ENCODE assay signal across 1 cellular context in genomic region chr22:23216331-23217170, GRCh38.
TF ChIP-seq lines count a peak whose summit lies in the region.

No MANE protein-coding gene starts in this region.

TF ChIP-seq in HepG2, 621 proteins besides CTCF, POLR2A, EP300 and RAD21 (continued from another document and continues in another):
- TF ChIP-seq MNT (IDR thresholded peaks at IDR 0.05): 0 out of 2 replicates have a peak, but pooled peaks have one; percentile 40
- peak; percentile 62; the same call in 1 of the 3 replicates for TF ChIP-seq MXI1 (IDR thresholded peaks at IDR 0.05; ENCODE audit: borderline replicate concordance, low read depth, low read length)
- peak; percentile 64; the same call in 1 of the 2 replicates for TF ChIP-seq ZBTB25 (CRISPR knock-in tag; IDR thresholded peaks at IDR 0.05)
- TF ChIP-seq ZNF562 (CRISPR knock-in tag; IDR thresholded peaks at IDR 0.05; ENCODE audit: borderline replicate concordance): no peak
- TF ChIP-seq, protein P1, sequence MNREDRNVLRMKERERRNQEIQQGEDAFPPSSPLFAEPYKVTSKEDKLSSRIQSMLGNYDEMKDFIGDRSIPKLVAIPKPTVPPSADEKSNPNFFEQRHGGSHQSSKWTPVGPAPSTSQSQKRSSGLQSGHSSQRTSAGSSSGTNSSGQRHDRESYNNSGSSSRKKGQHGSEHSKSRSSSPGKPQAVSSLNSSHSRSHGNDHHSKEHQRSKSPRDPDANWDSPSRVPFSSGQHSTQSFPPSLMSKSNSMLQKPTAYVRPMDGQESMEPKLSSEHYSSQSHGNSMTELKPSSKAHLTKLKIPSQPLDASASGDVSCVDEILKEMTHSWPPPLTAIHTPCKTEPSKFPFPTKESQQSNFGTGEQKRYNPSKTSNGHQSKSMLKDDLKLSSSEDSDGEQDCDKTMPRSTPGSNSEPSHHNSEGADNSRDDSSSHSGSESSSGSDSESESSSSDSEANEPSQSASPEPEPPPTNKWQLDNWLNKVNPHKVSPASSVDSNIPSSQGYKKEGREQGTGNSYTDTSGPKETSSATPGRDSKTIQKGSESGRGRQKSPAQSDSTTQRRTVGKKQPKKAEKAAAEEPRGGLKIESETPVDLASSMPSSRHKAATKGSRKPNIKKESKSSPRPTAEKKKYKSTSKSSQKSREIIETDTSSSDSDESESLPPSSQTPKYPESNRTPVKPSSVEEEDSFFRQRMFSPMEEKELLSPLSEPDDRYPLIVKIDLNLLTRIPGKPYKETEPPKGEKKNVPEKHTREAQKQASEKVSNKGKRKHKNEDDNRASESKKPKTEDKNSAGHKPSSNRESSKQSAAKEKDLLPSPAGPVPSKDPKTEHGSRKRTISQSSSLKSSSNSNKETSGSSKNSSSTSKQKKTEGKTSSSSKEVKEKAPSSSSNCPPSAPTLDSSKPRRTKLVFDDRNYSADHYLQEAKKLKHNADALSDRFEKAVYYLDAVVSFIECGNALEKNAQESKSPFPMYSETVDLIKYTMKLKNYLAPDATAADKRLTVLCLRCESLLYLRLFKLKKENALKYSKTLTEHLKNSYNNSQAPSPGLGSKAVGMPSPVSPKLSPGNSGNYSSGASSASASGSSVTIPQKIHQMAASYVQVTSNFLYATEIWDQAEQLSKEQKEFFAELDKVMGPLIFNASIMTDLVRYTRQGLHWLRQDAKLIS (CRISPR knock-in tag; IDR thresholded peaks at IDR 0.05): no peak
- no peak for TF ChIP-seq ZNF235 (CRISPR knock-in tag; IDR thresholded peaks at IDR 0.05; ENCODE audit: borderline replicate concordance)
- TF ChIP-seq ZNF773 (CRISPR knock-in tag; IDR thresholded peaks at IDR 0.05; ENCODE audit: borderline replicate concordance): no peak
- TF ChIP-seq, protein P2, sequence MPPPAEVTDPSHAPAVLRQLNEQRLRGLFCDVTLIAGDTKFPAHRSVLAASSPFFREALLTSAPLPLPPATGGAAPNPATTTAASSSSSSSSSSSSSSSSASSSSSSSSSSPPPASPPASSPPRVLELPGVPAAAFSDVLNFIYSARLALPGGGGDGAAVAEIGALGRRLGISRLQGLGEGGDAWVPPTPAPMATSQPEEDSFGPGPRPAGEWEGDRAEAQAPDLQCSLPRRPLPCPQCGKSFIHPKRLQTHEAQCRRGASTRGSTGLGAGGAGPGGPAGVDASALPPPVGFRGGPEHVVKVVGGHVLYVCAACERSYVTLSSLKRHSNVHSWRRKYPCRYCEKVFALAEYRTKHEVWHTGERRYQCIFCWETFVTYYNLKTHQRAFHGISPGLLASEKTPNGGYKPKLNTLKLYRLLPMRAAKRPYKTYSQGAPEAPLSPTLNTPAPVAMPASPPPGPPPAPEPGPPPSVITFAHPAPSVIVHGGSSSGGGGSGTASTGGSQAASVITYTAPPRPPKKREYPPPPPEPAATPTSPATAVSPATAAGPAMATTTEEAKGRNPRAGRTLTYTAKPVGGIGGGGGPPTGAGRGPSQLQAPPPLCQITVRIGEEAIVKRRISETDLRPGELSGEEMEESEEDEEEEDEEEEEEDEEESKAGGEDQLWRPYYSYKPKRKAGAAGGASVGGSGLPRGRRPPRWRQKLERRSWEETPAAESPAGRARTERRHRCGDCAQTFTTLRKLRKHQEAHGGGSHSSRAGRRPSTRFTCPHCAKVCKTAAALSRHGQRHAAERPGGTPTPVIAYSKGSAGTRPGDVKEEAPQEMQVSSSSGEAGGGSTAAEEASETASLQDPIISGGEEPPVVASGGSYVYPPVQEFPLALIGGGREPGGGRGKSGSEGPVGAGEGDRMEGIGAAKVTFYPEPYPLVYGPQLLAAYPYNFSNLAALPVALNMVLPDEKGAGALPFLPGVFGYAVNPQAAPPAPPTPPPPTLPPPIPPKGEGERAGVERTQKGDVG (CRISPR knock-in tag; IDR thresholded peaks at IDR 0.05; ENCODE audit: borderline replicate concordance): no peak
- peak; percentile 44; the same call in 1 of the 2 replicates for TF ChIP-seq AKAP8 (CRISPR knock-in tag; IDR thresholded peaks at IDR 0.05)
- no peak for TF ChIP-seq ZNF7 (CRISPR knock-in tag; IDR thresholded peaks at IDR 0.05)
- peak; percentile 68; the same call in 1 of the 2 replicates for TF ChIP-seq TBX2 (CRISPR knock-in tag; IDR thresholded peaks at IDR 0.05; ENCODE audit: borderline replicate concordance)
- TF ChIP-seq ZBTB39 (CRISPR knock-in tag; IDR thresholded peaks at IDR 0.05): no peak
- no peak for TF ChIP-seq ZSCAN30 (CRISPR knock-in tag; IDR thresholded peaks at IDR 0.05)
- no peak for TF ChIP-seq ZFP62 (CRISPR knock-in tag; IDR thresholded peaks at IDR 0.05)
- no peak for TF ChIP-seq IKZF1 (IDR thresholded peaks at IDR 0.05)
- peak; percentile 52; the same call in 1 of the 2 replicates for TF ChIP-seq ZNF574 (CRISPR knock-in tag; IDR thresholded peaks at IDR 0.05)
- TF ChIP-seq ZNF747 (CRISPR knock-in tag; IDR thresholded peaks at IDR 0.05; ENCODE audit: borderline replicate concordance): 0 out of 2 replicates have a peak, but pooled peaks have one; percentile 41
- 0 out of 2 replicates have a peak, but pooled peaks have one; percentile 28 for TF ChIP-seq NFYC (CRISPR knock-in tag; IDR thresholded peaks at IDR 0.05)
- no peak for TF ChIP-seq ZNF496 (CRISPR knock-in tag; IDR thresholded peaks at IDR 0.05; ENCODE audit: insufficient replicate concordance)
- TF ChIP-seq MYC (CRISPR knock-in tag; IDR thresholded peaks at IDR 0.05; ENCODE audit: borderline replicate concordance): peak; percentile 62; the same call in 1 of the 2 replicates
- 0 out of 2 replicates have a peak, but pooled peaks have one; percentile 4 for TF ChIP-seq RFX5 (IDR thresholded peaks at IDR 0.05; ENCODE audit: low read depth, low read length)
- 0 out of 2 replicates have a peak, but pooled peaks have one; percentile 43 for TF ChIP-seq RERE (CRISPR knock-in tag; IDR thresholded peaks at IDR 0.05; ENCODE audit: low read depth)
